ENCODE assay signal across 8 cellular contexts in the genomic region with DNA sequence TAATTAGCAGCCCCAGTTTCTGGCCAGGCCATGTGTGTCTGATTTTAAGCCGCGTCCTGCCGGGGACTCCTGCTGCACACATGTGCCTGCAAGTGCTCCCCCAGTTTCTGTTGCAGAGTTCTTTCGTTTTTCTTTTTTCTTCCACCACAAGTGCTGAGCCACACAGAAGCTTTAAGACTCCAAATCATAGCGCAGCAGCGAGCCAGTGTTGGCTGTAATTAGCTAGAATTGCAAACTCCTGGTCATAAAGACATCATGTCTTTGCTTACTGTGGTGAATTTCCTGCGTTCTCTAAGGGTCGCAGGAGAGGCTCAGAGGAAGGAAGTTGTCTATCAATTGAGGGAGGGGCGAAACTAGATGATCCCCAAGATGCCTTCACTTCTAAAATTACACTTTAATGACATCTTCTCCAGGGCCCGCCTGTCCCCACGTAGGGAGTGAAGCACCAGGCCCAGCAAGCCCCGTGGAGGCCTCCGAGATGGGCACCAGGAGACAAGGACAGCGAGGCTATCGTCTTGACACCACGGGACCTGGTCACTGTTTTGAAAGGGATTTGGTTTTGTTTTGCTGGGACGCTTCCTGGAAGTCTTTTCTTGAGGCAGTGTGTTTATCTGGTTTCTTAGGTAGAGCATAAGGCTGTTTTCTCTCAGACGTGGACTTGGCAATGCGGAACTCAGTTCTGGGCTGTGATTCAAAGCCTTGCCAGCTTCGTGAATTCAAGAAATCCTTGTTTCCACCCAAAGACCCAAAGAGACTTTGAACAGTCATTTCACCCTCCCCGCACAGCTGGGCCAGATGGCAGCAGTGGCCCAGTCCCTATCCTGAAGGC.
DNase-seq lines count a peak whose midpoint lies in the region; ATAC-seq and TF ChIP-seq lines count a peak whose summit lies in the region.

No MANE protein-coding gene starts in this region.

- ATAC-seq in GM19372 (IDR thresholded peaks at IDR 0.05; ENCODE audit: low read depth, unreplicated experiment) (peak; percentile 86), HG03571 (IDR thresholded peaks at IDR 0.05; ENCODE audit: unreplicated experiment) (peak; percentile 54)
- ATAC-seq in activated naive CD8-positive, alpha-beta T cell treated with anti-CD3 and anti-CD28 coated beads, Interleukin-2, amount 50 U/mL, for 24 hours, result peak; percentile 8

- DNase-seq in AG04449 (ENCODE audit: low read depth, low spot score) (no peak), retina (peak; percentile 20), NCI-H1105 treated with DMSO at 0.1 percent for 48 hours (lab: John Stamatoyannopoulos, UW) (no peak), mesenteric fat pad (ENCODE audit: low spot score) (no peak), NCI-H2196 (lab: John Stamatoyannopoulos, UW; ENCODE audit: unreplicated experiment) (no peak)
- DNase-seq in activated naive CD8-positive, alpha-beta T cell treated with anti-CD3 and anti-CD28 coated beads, Interleukin-2, amount 50 U/mL, for 24 hours, result peak; percentile 51

- H3K4me3 ChIP-seq in AG04449 (ENCODE audit: low read depth, low read length), result peak overlapping the region; percentile 21

- H3K36me3 Mint-ChIP-seq in activated naive CD8-positive, alpha-beta T cell treated with anti-CD3 and anti-CD28 coated beads, Interleukin-2, amount 50 U/mL, for 24 hours (ENCODE audit: low read depth), result peaks cover 16% of the 10 kb centered on the region

- peak overlapping the region; percentile 96 for H3K27ac Mint-ChIP-seq in activated naive CD8-positive, alpha-beta T cell treated with anti-CD3 and anti-CD28 coated beads, Interleukin-2, amount 50 U/mL, for 24 hours

- no peaks in the 10 kb centered on the region for H3K27me3 Mint-ChIP-seq in activated naive CD8-positive, alpha-beta T cell treated with anti-CD3 and anti-CD28 coated beads, Interleukin-2, amount 50 U/mL, for 24 hours

- CTCF ChIA-PET in AG04449 (lab: Yijun Ruan, JAX), result interaction anchor here (0.8 to 1.9 kb wide), 6 partner anchors 12 to 71 kb away, joined by 3 to 6 read pairs (median 4); no protein-coding TSS in a partner anchor

- peaks cover 87% of the 10 kb centered on the region for H3K4me1 Mint-ChIP-seq in activated naive CD8-positive, alpha-beta T cell treated with anti-CD3 and anti-CD28 coated beads, Interleukin-2, amount 50 U/mL, for 24 hours

- H3K9me3 Mint-ChIP-seq in activated naive CD8-positive, alpha-beta T cell treated with anti-CD3 and anti-CD28 coated beads, Interleukin-2, amount 50 U/mL, for 24 hours, result no peaks in the 10 kb centered on the region

- POLR2A ChIA-PET in AG04449 (lab: Yijun Ruan, JAX), result interaction anchor here (1.6 kb wide), 1 partner anchor 18 kb away, joined by 5 read pairs; no protein-coding TSS in a partner anchor

- peak overlapping the region; percentile 79 for H3K4me3 Mint-ChIP-seq in activated naive CD8-positive, alpha-beta T cell treated with anti-CD3 and anti-CD28 coated beads, Interleukin-2, amount 50 U/mL, for 24 hours

- TF ChIP-seq CTCF in AG04449 (IDR thresholded peaks at IDR 0.05; ENCODE audit: insufficient read depth, low read length, missing control alignments), result no peak

Comparison
In these comparisons a context has a peak if more than half of its experiments do, and no peak if none do; other contexts are left out.
1. DNase-seq: peak in activated naive CD8-positive, alpha-beta T cell treated with anti-CD3 and anti-CD28 coated beads, Interleukin-2, amount 50 U/mL, for 24 hours (single experiment) and retina (single experiment); none in AG04449 (single experiment), NCI-H1105 treated with DMSO at 0.1 percent for 48 hours (single experiment), mesenteric fat pad (single experiment) and NCI-H2196 (single experiment).
2. ATAC-seq: peak in every context shown above with its lines; median percentile 86 in GM19372; 54 in HG03571; 8 in activated naive CD8-positive, alpha-beta T cell treated with anti-CD3 and anti-CD28 coated beads, Interleukin-2, amount 50 U/mL, for 24 hours.